Comparison of ENCODE assay signal across 8 cellular contexts in the genomic region with DNA sequence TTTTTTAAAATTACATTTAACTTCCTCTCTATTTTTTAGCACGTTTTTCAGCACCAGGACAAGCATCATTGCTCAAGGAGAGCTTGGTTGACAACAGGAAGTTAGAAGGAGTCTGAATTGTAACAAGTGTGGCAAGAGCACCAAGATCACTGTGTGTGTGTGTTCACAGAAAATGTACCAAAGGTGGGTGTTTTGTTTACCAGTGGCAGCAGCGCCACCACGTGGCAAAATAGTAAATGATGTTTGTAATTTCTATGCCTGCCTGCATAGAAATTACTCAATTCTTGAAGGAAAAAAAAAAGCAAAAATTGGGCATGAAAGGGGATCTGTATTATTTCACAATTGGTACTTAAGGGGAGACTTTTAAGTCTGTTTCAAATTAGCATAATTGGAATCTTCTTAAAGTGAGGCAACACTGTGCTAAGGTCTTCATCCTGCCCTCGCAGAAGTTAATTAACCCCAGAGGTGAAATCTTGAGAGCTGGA. TPM values are rescaled to one million over a fixed set of nuclear protein-coding genes. Genes with fewer than 3 reads are reported as not detected.
A peak's percentile ranks its signal among the peaks of the same experiment; 100 is the strongest.
DNase-seq lines count a peak whose midpoint lies in the region; ATAC-seq and TF ChIP-seq lines count a peak whose summit lies in the region.

No MANE protein-coding gene starts in this region.

- H3K27me3 ChIP-seq in AG04450 (ENCODE audit: control insufficient read depth, insufficient read depth, low read length): no peaks in the 10 kb centered on the region
- H3K27me3 ChIP-seq in effector memory CD4-positive, alpha-beta T cell (replicated peaks; ENCODE audit: control insufficient read depth, insufficient read depth, low read length, poor library complexity, severe bottlenecking): no peaks in the 10 kb centered on the region

- H3K9me3 Mint-ChIP-seq in stimulated activated naive B cell treated with anti-CD40 and anti-IgM and Interleukin-4, amounts not matched to agents 10 μg/mL and 1 μg/mL and 100 μg/mL, for 72 hours: peaks cover 0 to 1% of the 10 kb centered on the region in 2 donors

- H3K4me3 Mint-ChIP-seq in stimulated activated naive B cell treated with anti-CD40 and anti-IgM and Interleukin-4, amounts not matched to agents 10 μg/mL and 1 μg/mL and 100 μg/mL, for 72 hours: no peak overlapping the region

- H3K27me3 Mint-ChIP-seq in stimulated activated naive B cell treated with anti-CD40 and anti-IgM and Interleukin-4, amounts not matched to agents 10 μg/mL and 1 μg/mL and 100 μg/mL, for 72 hours: no peaks in the 10 kb centered on the region

- peaks cover 12 to 26% of the 10 kb centered on the region in 2 donors for H3K4me1 Mint-ChIP-seq in stimulated activated naive B cell treated with anti-CD40 and anti-IgM and Interleukin-4, amounts not matched to agents 10 μg/mL and 1 μg/mL and 100 μg/mL, for 72 hours

- peak; percentile 67 for TF ChIP-seq CTCF in AG04450 (IDR thresholded peaks at IDR 0.05; ENCODE audit: low read depth, low read length)
- peak; percentile 19 for TF ChIP-seq CTCF in mucosa of descending colon (IDR thresholded peaks at IDR 0.05)

- H3K9me3 ChIP-seq in AG04450 (ENCODE audit: control insufficient read depth, insufficient read depth, low read length) (no peaks in the 10 kb centered on the region), mucosa of descending colon (no peaks in the 10 kb centered on the region)
- H3K9me3 ChIP-seq in effector memory CD4-positive, alpha-beta T cell (ENCODE audit: control insufficient read depth, low read length): no peaks in the 10 kb centered on the region

- peak; percentile 80 for ATAC-seq in GM18517 (IDR thresholded peaks at IDR 0.05; ENCODE audit: unreplicated experiment)
- ATAC-seq in HG03457 (IDR thresholded peaks at IDR 0.05; ENCODE audit: unreplicated experiment): peak; percentile 42
- ATAC-seq in mucosa of descending colon: peak; percentile 58
- ATAC-seq in stimulated activated naive B cell treated with anti-CD40 and anti-IgM and Interleukin-4, amounts not matched to agents 10 μg/mL and 1 μg/mL and 100 μg/mL, for 72 hours (replicated peaks): peak; percentile 67 to 69

- no peaks in the 10 kb centered on the region for H3K36me3 ChIP-seq in effector memory CD4-positive, alpha-beta T cell (ENCODE audit: control insufficient read depth, insufficient read depth, low read length)
- H3K36me3 ChIP-seq in mucosa of descending colon (ENCODE audit: low read depth): no peaks in the 10 kb centered on the region

- H3K4me1 ChIP-seq in effector memory CD4-positive, alpha-beta T cell (ENCODE audit: control insufficient read depth, insufficient read depth, low read length, poor library complexity, severe bottlenecking): no peaks in the 10 kb centered on the region
- no peaks in the 10 kb centered on the region for H3K4me1 ChIP-seq in mucosa of descending colon (ENCODE audit: low read depth)

- H3K27ac Mint-ChIP-seq in stimulated activated naive B cell treated with anti-CD40 and anti-IgM and Interleukin-4, amounts not matched to agents 10 μg/mL and 1 μg/mL and 100 μg/mL, for 72 hours: no peak overlapping the region

- H3K36me3 Mint-ChIP-seq in stimulated activated naive B cell treated with anti-CD40 and anti-IgM and Interleukin-4, amounts not matched to agents 10 μg/mL and 1 μg/mL and 100 μg/mL, for 72 hours: no peaks in the 10 kb centered on the region

- H3K27ac ChIP-seq in AG04450 (ENCODE audit: low read depth, low read length): no peak overlapping the region
- H3K27ac ChIP-seq in effector memory CD4-positive, alpha-beta T cell (ENCODE audit: insufficient read depth, low read length, poor library complexity, severe bottlenecking): no peak overlapping the region

- H3K4me3 ChIP-seq in AG04450 (ENCODE audit: low read depth, low read length): no peak overlapping the region
- H3K4me3 ChIP-seq in effector memory CD4-positive, alpha-beta T cell (ENCODE audit: insufficient read depth, low read depth, low read length, poor library complexity, severe bottlenecking): no peak overlapping the region
- no peak overlapping the region for H3K4me3 ChIP-seq in mucosa of descending colon

- DNase-seq in AG04450 (ENCODE audit: low read depth, low spot score) (peak; percentile 41), NCI-H69 (lab: John Stamatoyannopoulos, UW) (peak; percentile 63), mucosa of descending colon (peak in 2 of 3 donors; percentile 50 to 69)
- peak; percentile 58 for DNase-seq in activated CD4-positive, alpha-beta T cell treated with anti-CD3 and anti-CD28 coated beads, Interleukin-2, amount 50 U/mL, for 1 hour
- peak in 2 of 3 donors; percentile 26 to 44 for DNase-seq in effector memory CD4-positive, alpha-beta T cell
- peak; percentile 20 for DNase-seq in stimulated activated naive B cell treated with anti-CD40 and anti-IgM and Interleukin-4, amounts not matched to agents 10 μg/mL and 1 μg/mL and 100 μg/mL, for 72 hours

- CTCF ChIA-PET in AG04450 (lab: Charles Lee): interaction anchor here (0.6 to 9.4 kb wide), 17 partner anchors 10 to 1735 kb away, joined by 3 to 167 read pairs (median 4); no protein-coding TSS in a partner anchor

- intact Hi-C loops in mucosa of descending colon (cut with DNase I, micrococcal nuclease): loop anchor here (10.0 kb wide), 1 partner anchor 409 kb away; no protein-coding TSS in a partner anchor

- POLR2A ChIA-PET in AG04450 (lab: Yijun Ruan, JAX): no interaction called here

RNA-seq across cellular contexts. Expression of gene U2SURP, which starts 7.4 kb away (rescaled TPM):
- polyA plus RNA-seq in AG04450 (2011; rRNA removed): 51.3 and 71.9 TPM in 2 replicates
- polyA minus RNA-seq in AG04450 (2011; rRNA and poly(A)+ RNA removed): 58.6 and 74.1 TPM in 2 replicates
- total RNA-seq in mucosa of descending colon: 10 to 100 TPM; 62.4 to 75.5 (median 70.2) TPM

RNA-seq across cellular contexts. Expression of gene PAQR9, which starts 30.5 kb away (rescaled TPM):
- not detected in 2 replicates for polyA plus RNA-seq in AG04450 (2011; rRNA removed)
- polyA minus RNA-seq in AG04450 (2011; rRNA and poly(A)+ RNA removed): not detected in 2 replicates
- total RNA-seq in mucosa of descending colon: not detected
